In genomic region chr10:35126062-35126529, GRCh38 we compare ENCODE assay signal across 8 cellular contexts. TPM values are rescaled to one million over a fixed set of nuclear protein-coding genes. Genes with fewer than 3 reads are reported as not detected.
A peak's percentile ranks its signal among the peaks of the same experiment; 100 is the strongest.
DNase-seq lines count a peak whose midpoint lies in the region; ATAC-seq and TF ChIP-seq lines count a peak whose summit lies in the region.

No MANE protein-coding gene starts in this region.

- no peak for ATAC-seq in GM21717 (IDR thresholded peaks at IDR 0.05; ENCODE audit: unreplicated experiment)
- no peak for ATAC-seq in GM21825 (IDR thresholded peaks at IDR 0.05; ENCODE audit: unreplicated experiment)

- peak overlapping the region; percentile 97 for H3K18ac ChIP-seq in neuronal stem cell (ENCODE audit: low read length)

- H2BK5ac ChIP-seq in neuronal stem cell (ENCODE audit: low read length), result no peak overlapping the region

- H2BK12ac ChIP-seq in neuronal stem cell (ENCODE audit: low read length), result no peak overlapping the region

- H3K9ac ChIP-seq in neuronal stem cell (ENCODE audit: low read depth, low read length, poor library complexity), result peak overlapping the region; percentile 92

- no peaks in the 10 kb centered on the region for H3K79me1 ChIP-seq in neuronal stem cell (ENCODE audit: low read depth, low read length)

- H2AFZ ChIP-seq in neuronal stem cell (ENCODE audit: low read length), result peak overlapping the region; percentile 95

- no peak overlapping the region for H2BK15ac ChIP-seq in neuronal stem cell (ENCODE audit: low read length)

- H3K36me3 ChIP-seq in GM06990 (ENCODE audit: control insufficient read depth, insufficient read depth, low read length) (no peaks in the 10 kb centered on the region), MG63 (no peaks in the 10 kb centered on the region; the same call in 1 of the 2 replicates), neuronal stem cell (replicated peaks in 1 of 2; ENCODE audit: control insufficient read depth in 2 of 2, insufficient read depth in 2 of 2, low read length in 2 of 2) (no peaks in the 10 kb centered on the region)
- H3K36me3 ChIP-seq in effector memory CD4-positive, alpha-beta T cell (ENCODE audit: control insufficient read depth, insufficient read depth, low read length), result no peaks in the 10 kb centered on the region

- H3K27ac ChIP-seq in effector memory CD4-positive, alpha-beta T cell (ENCODE audit: insufficient read depth, low read length, poor library complexity, severe bottlenecking), result peak overlapping the region; percentile 99
- peak overlapping the region; percentile 67 for H3K27ac ChIP-seq in neuronal stem cell (replicated peaks; ENCODE audit: low read length)

- no peak overlapping the region for H3K4ac ChIP-seq in neuronal stem cell (ENCODE audit: low read length)

- H2AK5ac ChIP-seq in neuronal stem cell (ENCODE audit: low read depth, low read length), result no peak overlapping the region

- no CpG with 5 or more reads among the region's 13 CpGs for WGBS in neuronal stem cell (ENCODE audit: extremely low coverage in 2 of 2, insufficient read length in 2 of 2, insufficient replicate concordance in 1 of 2), 2 donors

- no peaks in the 10 kb centered on the region for H3K27me3 ChIP-seq in GM06990 (replicated peaks; ENCODE audit: control insufficient read depth, insufficient read depth, low read length)
- no peaks in the 10 kb centered on the region for H3K27me3 ChIP-seq in MG63
- no peaks in the 10 kb centered on the region for H3K27me3 ChIP-seq in effector memory CD4-positive, alpha-beta T cell (replicated peaks; ENCODE audit: control insufficient read depth, insufficient read depth, low read length, poor library complexity, severe bottlenecking)
- no peaks in the 10 kb centered on the region for H3K27me3 ChIP-seq in neuronal stem cell (ENCODE audit: control insufficient read depth in 3 of 3, insufficient read depth in 3 of 3, low read depth in 1 of 3, low read length in 3 of 3)

- H4K91ac ChIP-seq in neuronal stem cell (ENCODE audit: low read depth, low read length, poor library complexity), result no peak overlapping the region

- H3K9me3 ChIP-seq in MG63 (no peaks in the 10 kb centered on the region), neuronal stem cell (replicated peaks in 1 of 2; ENCODE audit: control insufficient read depth in 2 of 2, insufficient read depth in 1 of 2, low read depth in 1 of 2, low read length in 2 of 2) (no peaks in the 10 kb centered on the region)
- no peaks in the 10 kb centered on the region for H3K9me3 ChIP-seq in effector memory CD4-positive, alpha-beta T cell (ENCODE audit: control insufficient read depth, low read length)

- H3K14ac ChIP-seq in neuronal stem cell (ENCODE audit: low read length), result no peak overlapping the region

- no peak for TF ChIP-seq CTCF in GM06990 (IDR thresholded peaks at IDR 0.05; ENCODE audit: insufficient read depth, low read length, poor library complexity, severe bottlenecking)

- H3K23ac ChIP-seq in neuronal stem cell (ENCODE audit: low read depth, low read length, poor library complexity), result peak overlapping the region; percentile 94

- no peak overlapping the region for H2BK120ac ChIP-seq in neuronal stem cell (ENCODE audit: low read depth, low read length)

- H4K8ac ChIP-seq in neuronal stem cell (ENCODE audit: low read depth, low read length), result peak overlapping the region; percentile 5

- peaks cover 10% of the 10 kb centered on the region for H3K4me1 ChIP-seq in effector memory CD4-positive, alpha-beta T cell (ENCODE audit: control insufficient read depth, insufficient read depth, low read length, poor library complexity, severe bottlenecking)
- H3K4me1 ChIP-seq in neuronal stem cell (ENCODE audit: control insufficient read depth in 2 of 2, insufficient read depth in 1 of 2, low read depth in 1 of 2, low read length in 2 of 2), result peaks cover 0 to 4% of the 10 kb centered on the region in 2 donors

- peak overlapping the region; percentile 90 for H3K4me2 ChIP-seq in neuronal stem cell (ENCODE audit: insufficient read depth, low read length, poor library complexity, severe bottlenecking)

- peak overlapping the region; percentile 69 for H3K4me3 ChIP-seq in GM06990 (replicated peaks; ENCODE audit: low read depth, low read length)
- peak overlapping the region; percentile 78 for H3K4me3 ChIP-seq in MG63
- H3K4me3 ChIP-seq in effector memory CD4-positive, alpha-beta T cell (ENCODE audit: insufficient read depth, low read depth, low read length, poor library complexity, severe bottlenecking), result peak overlapping the region; percentile 53
- H3K4me3 ChIP-seq in neuronal stem cell (ENCODE audit: low read length in 2 of 2), result peak overlapping the region; percentile 66 to 77

- DNase-seq in GM06990 (ENCODE audit: extremely low read depth, insufficient read length) (no peak), MG63 (no peak), neuronal stem cell (ENCODE audit: low spot score) (no peak), germinal center (ENCODE audit: low spot score) (no peak), islet precursor cell (no peak)
- DNase-seq in effector memory CD4-positive, alpha-beta T cell, result no peak

RNA-seq across cellular contexts. Expression of gene CREM, which starts 0.6 kb away (rescaled TPM):
- 72.3 and 102 TPM in 2 replicates for total RNA-seq in MG63 (2014; rRNA removed; shearing (Covaris generic); ENCODE audit: low replicate concordance)
- polyA plus RNA-seq in neuronal stem cell (2013, experiment 1 of 2), result 53.1 TPM
- polyA plus RNA-seq in neuronal stem cell (2013, experiment 2 of 2), result 53.6 TPM

RNA-seq across cellular contexts. Expression of gene CUL2, which starts 36.0 kb away (rescaled TPM):
- 18.3 and 26.9 TPM in 2 replicates for total RNA-seq in MG63 (2014; rRNA removed; shearing (Covaris generic); ENCODE audit: low replicate concordance)
- polyA plus RNA-seq in neuronal stem cell (2013, experiment 1 of 2), result 24.9 TPM
- 26.1 TPM for polyA plus RNA-seq in neuronal stem cell (2013, experiment 2 of 2)
